15 cellular contexts compared by ENCODE assay signal in genomic region chr19:36198116-36198515, GRCh38.
"Had no signal": no experiment of that assay in that cellular context is flagged by ENCODE, and none has a peak within 500 bp of the region (broad histone marks: within the 10 kb centered on the region; RNA-seq: fewer than 3 reads in every experiment).

No MANE protein-coding gene starts in this region.

- ATAC-seq: activated CD8-positive, alpha-beta memory T cell treated with anti-CD3 and anti-CD28 coated beads, Interleukin-2, amount 10 ng/mL, durations not matched to agents 7 days and 5 days; naive thymus-derived CD4-positive, alpha-beta T cell; pancreas; stimulated activated memory B cell treated with anti-CD40 and anti-IgM and Interleukin-4, amounts not matched to agents 10 μg/mL and 1 μg/mL and 100 μg/mL, for 72 hours had no signal

- H3K27ac Mint-ChIP-seq: activated CD4-positive, alpha-beta memory T cell treated with anti-CD3 and anti-CD28 coated beads, Interleukin-2, amount 10 ng/mL, durations not matched to agents 7 days and 5 days; activated CD8-positive, alpha-beta memory T cell treated with anti-CD3 and anti-CD28 coated beads, Interleukin-2, amount 10 ng/mL, durations not matched to agents 7 days and 5 days; activated naive CD8-positive, alpha-beta T cell; memory B cell; naive thymus-derived CD4-positive, alpha-beta T cell; stimulated activated memory B cell treated with anti-CD40 and anti-IgM and Interleukin-4, amounts not matched to agents 10 μg/mL and 1 μg/mL and 100 μg/mL, for 72 hours; T-helper 2 cell treated with Interferon-gamma antibody and Interleukin-4, amounts not matched to agents 5 μg/mL and 100 μg/mL, for 36 hours had no signal

- H3K27ac ChIP-seq: cardiac muscle cell, left ventricle myocardium inferior, pancreas, uterus had no signal

- H3K4me3 Mint-ChIP-seq: activated CD4-positive, alpha-beta memory T cell treated with anti-CD3 and anti-CD28 coated beads, Interleukin-2, amount 10 ng/mL, durations not matched to agents 7 days and 5 days; activated CD8-positive, alpha-beta memory T cell treated with anti-CD3 and anti-CD28 coated beads, Interleukin-2, amount 10 ng/mL, durations not matched to agents 7 days and 5 days; activated naive CD8-positive, alpha-beta T cell; memory B cell; naive thymus-derived CD4-positive, alpha-beta T cell; stimulated activated memory B cell treated with anti-CD40 and anti-IgM and Interleukin-4, amounts not matched to agents 10 μg/mL and 1 μg/mL and 100 μg/mL, for 72 hours; T-helper 2 cell treated with Interferon-gamma antibody and Interleukin-4, amounts not matched to agents 5 μg/mL and 100 μg/mL, for 36 hours had no signal

- H3K4me1 Mint-ChIP-seq: activated CD4-positive, alpha-beta memory T cell treated with anti-CD3 and anti-CD28 coated beads, Interleukin-2, amount 10 ng/mL, durations not matched to agents 7 days and 5 days; activated CD8-positive, alpha-beta memory T cell treated with anti-CD3 and anti-CD28 coated beads, Interleukin-2, amount 10 ng/mL, durations not matched to agents 7 days and 5 days had no signal

- H3K9me3 Mint-ChIP-seq: activated CD4-positive, alpha-beta memory T cell treated with anti-CD3 and anti-CD28 coated beads, Interleukin-2, amount 10 ng/mL, durations not matched to agents 7 days and 5 days; memory B cell; stimulated activated memory B cell treated with anti-CD40 and anti-IgM and Interleukin-4, amounts not matched to agents 10 μg/mL and 1 μg/mL and 100 μg/mL, for 72 hours; T-helper 2 cell treated with Interferon-gamma antibody and Interleukin-4, amounts not matched to agents 5 μg/mL and 100 μg/mL, for 36 hours had no signal

- H3K27me3 Mint-ChIP-seq: activated CD4-positive, alpha-beta memory T cell treated with anti-CD3 and anti-CD28 coated beads, Interleukin-2, amount 10 ng/mL, durations not matched to agents 7 days and 5 days; activated CD8-positive, alpha-beta memory T cell treated with anti-CD3 and anti-CD28 coated beads, Interleukin-2, amount 10 ng/mL, durations not matched to agents 7 days and 5 days; activated naive CD8-positive, alpha-beta T cell; memory B cell; naive thymus-derived CD4-positive, alpha-beta T cell; stimulated activated memory B cell treated with anti-CD40 and anti-IgM and Interleukin-4, amounts not matched to agents 10 μg/mL and 1 μg/mL and 100 μg/mL, for 72 hours had no signal

- DNase-seq: activated CD4-positive, alpha-beta memory T cell treated with anti-CD3 and anti-CD28 coated beads, Interleukin-2, amount 10 ng/mL, durations not matched to agents 7 days and 5 days; activated CD8-positive, alpha-beta memory T cell treated with anti-CD3 and anti-CD28 coated beads, Interleukin-2, amount 10 ng/mL, durations not matched to agents 7 days and 5 days; foreskin fibroblast; kidney; left ventricle myocardium inferior; naive thymus-derived CD4-positive, alpha-beta T cell; pancreas; sigmoid colon; stimulated activated CD4-positive, alpha-beta T cell treated with anti-CD3 and anti-CD28 coated beads, Interleukin-4, amount 100 ng/mL, for 4 hours; uterus had no signal
